ENCODE assay signal across 9 cellular contexts in genomic region chr4:163701915-163702314, GRCh38.
DNase-seq lines count a peak whose midpoint lies in the region; ATAC-seq and TF ChIP-seq lines count a peak whose summit lies in the region.
"Had no signal": no experiment of that assay in that cellular context is flagged by ENCODE, and none has a peak within 500 bp of the region (broad histone marks: within the 10 kb centered on the region; RNA-seq: fewer than 3 reads in every experiment).

No MANE protein-coding gene starts in this region.

- WGBS in testis, 2 donors = 74 to 76% methylated on average over 5 of the region's 5 CpGs

- H3K27ac ChIP-seq in neural cell (ENCODE audit: low read length) (no peak overlapping the region), testis (no peak overlapping the region), vagina (no peak overlapping the region)
- H3K27ac ChIP-seq: epithelial cell of prostate had no signal

- no peaks in the 10 kb centered on the region for H3K27me3 ChIP-seq in neural cell (ENCODE audit: insufficient read depth, low read depth, low read length)
- H3K27me3 ChIP-seq in testis = no peaks in the 10 kb centered on the region
- no peaks in the 10 kb centered on the region for H3K27me3 ChIP-seq in vagina

- H3K4me1 ChIP-seq in testis (no peaks in the 10 kb centered on the region), vagina (no peaks in the 10 kb centered on the region)

- H4K20me1 ChIP-seq in neural cell (ENCODE audit: insufficient read depth) = no peaks in the 10 kb centered on the region

- DNase-seq in HCEC 1CT = peak; percentile 41
- DNase-seq in HT1080 (ENCODE audit: low read depth) = peak; percentile 81
- DNase-seq in testis = no peak
- no peak for DNase-seq in vagina (ENCODE audit: extremely low spot score in 2 of 2)
- DNase-seq in activated CD4-positive, CD25-positive, alpha-beta regulatory T cell (lab: John Stamatoyannopoulos, UW) = no peak
- no peak for DNase-seq in cortex of kidney (lab: John Stamatoyannopoulos, UW)

- TF ChIP-seq POLR2A in testis (IDR thresholded peaks at IDR 0.05) (no peak), vagina (IDR thresholded peaks at IDR 0.05) (no peak)

- no peak overlapping the region for H2AFZ ChIP-seq in neural cell (ENCODE audit: low read depth, low read length)

- H3F3A ChIP-seq in neural cell (ENCODE audit: insufficient read depth, low read length, poor library complexity, severe bottlenecking) = no peaks in the 10 kb centered on the region

- no peaks in the 10 kb centered on the region for H3K9me3 ChIP-seq in neural cell (ENCODE audit: low read length)
- no peaks in the 10 kb centered on the region for H3K9me3 ChIP-seq in testis
- no peaks in the 10 kb centered on the region for H3K9me3 ChIP-seq in vagina

- ATAC-seq in GM18873 (IDR thresholded peaks at IDR 0.05; ENCODE audit: low FRiP score, unreplicated experiment) = peak; percentile 91

- intact Hi-C loops in testis (cut with DNase I; ENCODE audit: low total_unique reads) = no loop called here
- intact Hi-C loops in vagina (cut with DNase I) = no loop called here

- peak; percentile 50 for TF ChIP-seq CTCF in neural cell (IDR thresholded peaks at IDR 0.05; ENCODE audit: poor library complexity, severe bottlenecking)
- no peak for TF ChIP-seq CTCF in testis (IDR thresholded peaks at IDR 0.05)
- TF ChIP-seq CTCF in vagina (IDR thresholded peaks at IDR 0.05) = no peak

- H3K4me2 ChIP-seq in neural cell (ENCODE audit: low read length) = no peak overlapping the region

- no peaks in the 10 kb centered on the region for H3K79me2 ChIP-seq in neural cell (replicated peaks; ENCODE audit: insufficient read depth, low read length)

- H3K4me3 ChIP-seq in neural cell (ENCODE audit: low read length) (no peak overlapping the region), testis (no peak overlapping the region), vagina (no peak overlapping the region)

- TF ChIP-seq EP300 in neural cell (conservative IDR thresholded peaks at IDR 0.05; ENCODE audit: poor library complexity, severe bottlenecking) = peak; percentile 94

- H3K9me2 ChIP-seq in neural cell (ENCODE audit: insufficient read depth, low read length) = no peaks in the 10 kb centered on the region

- H3K9ac ChIP-seq in neural cell (ENCODE audit: low read length) = no peak overlapping the region

- H3K36me3 ChIP-seq in neural cell (ENCODE audit: insufficient read depth, low read length) = no peaks in the 10 kb centered on the region
- no peaks in the 10 kb centered on the region for H3K36me3 ChIP-seq in testis (ENCODE audit: low read depth, missing control alignments)
- no peaks in the 10 kb centered on the region for H3K36me3 ChIP-seq in vagina

- peak; percentile 51 for TF ChIP-seq RAD21 in neural cell (conservative IDR thresholded peaks at IDR 0.05)

TF ChIP-seq in neural cell, 6 proteins besides CTCF, POLR2A, EP300 and RAD21:
- peak; percentile 86 for TF ChIP-seq POLR2AphosphoS5 (IDR thresholded peaks at IDR 0.05)
- TF ChIP-seq EZH2 (IDR thresholded peaks at IDR 0.05; ENCODE audit: borderline replicate concordance, insufficient read depth, low read length, poor library complexity, severe bottlenecking) = no peak
- no peak for TF ChIP-seq REST (IDR thresholded peaks at IDR 0.05; ENCODE audit: borderline replicate concordance)
- peak; percentile 35 for TF ChIP-seq SMC3 (conservative IDR thresholded peaks at IDR 0.05; ENCODE audit: poor library complexity)
- TF ChIP-seq TAF1 (IDR thresholded peaks at IDR 0.05; ENCODE audit: low read depth) = no peak
- TF ChIP-seq MXI1 (conservative IDR thresholded peaks at IDR 0.05; ENCODE audit: poor library complexity, severe bottlenecking) = no peak

Comparison
In these comparisons a context has a peak if more than half of its experiments do, and no peak if none do; other contexts are left out.
1. DNase-seq: peak in HCEC 1CT (single experiment) and HT1080 (single experiment); none in testis (single experiment), vagina (0 of 2), activated CD4-positive, CD25-positive, alpha-beta regulatory T cell (0 of 4) and cortex of kidney (single experiment).